ENCODE assay signal across 20 cellular contexts in genomic region chr7:135459951-135460567, GRCh38. TPM values are rescaled to one million over a fixed set of nuclear protein-coding genes. Genes with fewer than 3 reads are reported as not detected.
A peak's percentile ranks its signal among the peaks of the same experiment; 100 is the strongest.
DNase-seq lines count a peak whose midpoint lies in the region; ATAC-seq, FAIRE-seq and TF ChIP-seq lines count a peak whose summit lies in the region.
"Had no signal": no experiment of that assay in that cellular context is flagged by ENCODE, and none has a peak within 500 bp of the region (broad histone marks: within the 10 kb centered on the region; RNA-seq: fewer than 3 reads in every experiment).

No MANE protein-coding gene starts in this region.

- intact Hi-C loops in GM12878 (cut with micrococcal nuclease; ENCODE audit: unreplicated experiment) = no loop called here

- TF ChIP-seq POLR2A in GM12878 (IDR thresholded peaks at IDR 0.05; ENCODE audit: low read depth, low read length) = no peak

- H3K27ac ChIP-seq in GM12878 (ENCODE audit: control insufficient read depth, insufficient read depth) = peak overlapping the region; percentile 28
- H3K27ac ChIP-seq: dorsolateral prefrontal cortex, esophagus muscularis mucosa, heart left ventricle, parathyroid adenoma, vagina had no signal

- H3K4me1 ChIP-seq in GM12878 (ENCODE audit: control insufficient read depth, insufficient read depth, low read length) = peaks cover 12% of the 10 kb centered on the region

- in situ Hi-C loops in GM12878 (cut with MboI) = no loop called here

- H3K4me3 Mint-ChIP-seq in stimulated activated naive CD8-positive, alpha-beta T cell treated with anti-CD3 and anti-CD28 coated beads, Interleukin-15, amount 100 ng/mL, for 72 hours = peak overlapping the region in 1 of 2 donors; percentile 10

- H3K79me2 ChIP-seq in GM12878 (ENCODE audit: control insufficient read depth, insufficient read depth, low read length) = peaks cover 66% of the 10 kb centered on the region

- RAD21 ChIA-PET in GM12878 (lab: Charles Lee; ENCODE audit: unreplicated experiment) = interaction anchor here (0.6 to 1.4 kb wide), 3 partner anchors 27 to 124 kb away, joined by 3 to 4 read pairs (median 3); no protein-coding TSS in a partner anchor

- SMC1A ChIA-PET in GM12878 (lab: Charles Lee; ENCODE audit: uncharacterized antibody, unreplicated experiment) = interaction anchor here (0.8 to 1.9 kb wide), 10 partner anchors 10 to 186 kb away, joined by 3 to 5 read pairs (median 3); no protein-coding TSS in a partner anchor

- peak overlapping the region; percentile 51 for H3K4me2 ChIP-seq in GM12878 (ENCODE audit: control insufficient read depth, insufficient read depth)

- ATAC-seq in GM18502 (IDR thresholded peaks at IDR 0.05; ENCODE audit: poor library complexity, unreplicated experiment) (peak; percentile 66), GM19351 (IDR thresholded peaks at IDR 0.05; ENCODE audit: unreplicated experiment) (peak; percentile 83), HG03108 (IDR thresholded peaks at IDR 0.05; ENCODE audit: unreplicated experiment) (peak; percentile 57), GM12878 (peak; percentile 67), GM21390 (IDR thresholded peaks at IDR 0.05; ENCODE audit: unreplicated experiment) (no peak)
- no peak for ATAC-seq in stimulated activated naive CD8-positive, alpha-beta T cell treated with anti-CD3 and anti-CD28 coated beads, Interleukin-15, amount 100 ng/mL, for 72 hours
- ATAC-seq: heart left ventricle, PC-3 had no signal

- no peaks in the 10 kb centered on the region for H3K27me3 ChIP-seq in GM12878 (replicated peaks in 1 of 2; ENCODE audit: control insufficient read depth in 2 of 2, insufficient read depth in 2 of 2, low read length in 1 of 2)
- H3K27me3 ChIP-seq: dorsolateral prefrontal cortex, esophagus muscularis mucosa, heart left ventricle, vagina had no signal

- no peak overlapping the region for H2AFZ ChIP-seq in GM12878 (ENCODE audit: control insufficient read depth, low read depth, low read length)
- H2AFZ ChIP-seq: parathyroid adenoma had no signal

- BruUV-seq in GM12878 (replicated peaks; lab: Mats Ljungman, UMichigan) = no TSS peak

- DNase-seq in GM12878 (ENCODE audit: low read depth, low spot score) = peak; percentile 5
- no peak for DNase-seq in NCI-H2171 (lab: John Stamatoyannopoulos, UW)
- no peak for DNase-seq in stimulated activated naive CD8-positive, alpha-beta T cell treated with anti-CD3 and anti-CD28 coated beads, Interleukin-15, amount 100 ng/mL, for 72 hours
- no peak for DNase-seq in NCI-H82 treated with DMSO at 0.1 percent for 48 hours (lab: John Stamatoyannopoulos, UW; ENCODE audit: unreplicated experiment)
- DNase-seq: AML-193; dorsolateral prefrontal cortex; heart left ventricle; kidney glomerular epithelial cell; midbrain; NCI-H1417 treated with DMSO at 0.1 percent for 48 hours; PC-3; stimulated activated naive CD4-positive, alpha-beta T cell treated with Interleukin-2 at 50 U/mL for 16 hours had no signal

- peaks cover 3% of the 10 kb centered on the region; the same call in 1 of the 3 replicates for H3K9me3 ChIP-seq in GM12878 (replicated peaks; ENCODE audit: control insufficient read depth, insufficient read depth, low read length)
- H3K9me3 ChIP-seq: esophagus muscularis mucosa, heart left ventricle, vagina had no signal

- TF ChIP-seq RAD21 in GM12878 (IDR thresholded peaks at IDR 0.05; ENCODE audit: insufficient read depth, low read depth, low read length) = no peak

- no peak overlapping the region for H3K9ac ChIP-seq in GM12878 (ENCODE audit: control insufficient read depth, insufficient read depth, low read length)
- H3K9ac ChIP-seq: parathyroid adenoma had no signal

- POLR2A ChIA-PET in GM12878 (lab: Charles Lee) = interaction anchor here (0.6 kb wide), 1 partner anchor 1220 kb away, joined by 3 read pairs; no protein-coding TSS in a partner anchor

- H3K9me3 Mint-ChIP-seq in stimulated activated naive CD8-positive, alpha-beta T cell treated with anti-CD3 and anti-CD28 coated beads, Interleukin-15, amount 100 ng/mL, for 72 hours = no peaks in the 10 kb centered on the region

- no peak for TF ChIP-seq EP300 in GM12878 (IDR thresholded peaks at IDR 0.05; ENCODE audit: borderline replicate concordance in 1 of 2, control insufficient read depth in 1 of 2, low read depth in 2 of 2, low read length in 2 of 2)

- H3K27me3 Mint-ChIP-seq in stimulated activated naive CD8-positive, alpha-beta T cell treated with anti-CD3 and anti-CD28 coated beads, Interleukin-15, amount 100 ng/mL, for 72 hours = no peaks in the 10 kb centered on the region

- peak; percentile 44 for FAIRE-seq in GM12878 (lab: Jason Lieb, UNC)
- FAIRE-seq: bronchial epithelial cell had no signal

- H3K4me3 ChIP-seq in GM12878 = no peak overlapping the region
- H3K4me3 ChIP-seq: dorsolateral prefrontal cortex, esophagus muscularis mucosa, heart left ventricle, vagina had no signal

- no peak for TF ChIP-seq CTCF in GM12878 (IDR thresholded peaks at IDR 0.05 in 2 of 3, conservative IDR thresholded peaks at IDR 0.05 in 1 of 3; ENCODE audit: control insufficient read depth in 2 of 3, extremely low read depth in 1 of 3, insufficient read depth in 1 of 3, low read depth in 3 of 3, low read length in 3 of 3)

- no peaks in the 10 kb centered on the region for H3K36me3 ChIP-seq in GM12878 (ENCODE audit: control insufficient read depth in 2 of 2, insufficient read depth in 2 of 2, low read length in 1 of 2)
- H3K36me3 ChIP-seq: esophagus muscularis mucosa, heart left ventricle, vagina had no signal

- H3K27ac Mint-ChIP-seq in stimulated activated naive CD8-positive, alpha-beta T cell treated with anti-CD3 and anti-CD28 coated beads, Interleukin-15, amount 100 ng/mL, for 72 hours = no peak overlapping the region

- CTCF ChIA-PET in GM12878 (lab: Yijun Ruan, JAX) = interaction anchor here (0.9 to 2.1 kb wide), 6 partner anchors 10 to 185 kb away, joined by 3 to 6 read pairs (median 4); no protein-coding TSS in a partner anchor

- H4K20me1 ChIP-seq in GM12878 (ENCODE audit: control insufficient read depth, insufficient read depth) = no peaks in the 10 kb centered on the region

- WGBS in GM12878 (ENCODE audit: insufficient coverage, insufficient replicate concordance, low lambda C conversion rate, missing lambda C conversion rate) = 46% methylated on average over 4 of the region's 4 CpGs

- peaks cover 58% of the 10 kb centered on the region for H3K4me1 Mint-ChIP-seq in stimulated activated naive CD8-positive, alpha-beta T cell treated with anti-CD3 and anti-CD28 coated beads, Interleukin-15, amount 100 ng/mL, for 72 hours

TF ChIP-seq in GM12878, 131 proteins besides CTCF, POLR2A, EP300 and RAD21:
- TF ChIP-seq PKNOX1 (IDR thresholded peaks at IDR 0.05) (peak; percentile 20; the same call in 1 of the 2 replicates), RUNX3 (IDR thresholded peaks at IDR 0.05; ENCODE audit: low read length) (peak; percentile 34; the same call in 1 of the 2 replicates), TBL1XR1 (IDR thresholded peaks at IDR 0.05; ENCODE audit: low read depth, low read length) (no peak), JUNB (IDR thresholded peaks at IDR 0.05) (peak; percentile 39; the same call in 1 of the 2 replicates), IRF3 (IDR thresholded peaks at IDR 0.05) (no peak), EED (IDR thresholded peaks at IDR 0.05; ENCODE audit: low read depth) (peak; percentile 24; the same call in 1 of the 2 replicates), ATF7 (IDR thresholded peaks at IDR 0.05; ENCODE audit: low read depth) (peak; percentile 40)

RNA-seq across cellular contexts. Expression of gene CNOT4, which starts 49.8 kb away (rescaled TPM):
- total RNA-seq in GM12878 (2013; cell fraction: nucleolus; rRNA removed) = 67.0 and 68.1 TPM in 2 replicates
- total RNA-seq in GM12878 (2014; rRNA removed) = 12.9 and 13.0 TPM in 2 replicates
- 11.6 and 12.7 TPM in 2 replicates for total RNA-seq in GM12878 (2014; rRNA removed; fragmentation: Illumina TruSeq; extraction: Trizol)
- total RNA-seq in GM12878 (2021) = 19.6 and 20.3 TPM in 2 replicates
- polyA plus RNA-seq in GM12878 (2011; ENCODE audit: low read depth) = 3.9 TPM
- 13.3 and 16.3 TPM in 2 replicates for polyA plus RNA-seq in GM12878 (2011; rRNA removed)
- 10.6 and 11.2 TPM in 2 replicates for polyA plus RNA-seq in GM12878 (2011; cell fraction: cytosol; rRNA removed)
- 17.3 and 19.8 TPM in 2 replicates for polyA plus RNA-seq in GM12878 (2011; cell fraction: nucleus; rRNA removed)
- polyA plus RNA-seq in GM12878 (2012) = 6.8 and 10.1 TPM in 2 replicates
- 16.9 and 19.6 TPM in 2 replicates for polyA plus RNA-seq in GM12878 (2014; fragmentation: Illumina TruSeq; extraction: Trizol)
- 10 to 100 TPM; 11.3 to 29.6 TPM for polyA plus RNA-seq in GM12878 (2014; fragmentation: Nextera tagmentation; extraction: Ambion mirVana)
- polyA plus RNA-seq in GM12878 (2014; rRNA removed) = 9.4 and 9.6 TPM in 2 replicates
- polyA plus RNA-seq in GM12878 (2016; fragmentation: Nextera tagmentation; extraction: Ambion mirVana) = 10 to 100 TPM; 17.5 to 17.8 TPM
- polyA minus RNA-seq in GM12878 (2011; rRNA and poly(A)+ RNA removed) = 28.6 and 32.0 TPM in 2 replicates
- 5.5 and 8.0 TPM in 2 replicates for polyA minus RNA-seq in GM12878 (2011; cell fraction: cytosol; rRNA and poly(A)+ RNA removed)
- 41.1 and 55.2 TPM in 2 replicates for polyA minus RNA-seq in GM12878 (2011; cell fraction: nucleus; rRNA and poly(A)+ RNA removed)

Comparison
In these comparisons a context has a peak if more than half of its experiments do, and no peak if none do; other contexts are left out.
1. ATAC-seq: peak in GM18502 (single experiment), GM19351 (single experiment), HG03108 (single experiment) and GM12878 (single experiment); none in stimulated activated naive CD8-positive, alpha-beta T cell treated with anti-CD3 and anti-CD28 coated beads, Interleukin-15, amount 100 ng/mL, for 72 hours (single experiment) and GM21390 (single experiment).